In genomic region chr4:112515278-112516075, GRCh38 we compare ENCODE assay signal across 8 cellular contexts. TPM values are rescaled to one million over a fixed set of nuclear protein-coding genes. Genes with fewer than 3 reads are reported as not detected.
DNase-seq lines count a peak whose midpoint lies in the region; TF ChIP-seq lines count a peak whose summit lies in the region.

No MANE protein-coding gene starts in this region.

- TF ChIP-seq CTCF in glutamatergic neuron (IDR thresholded peaks at IDR 0.05; ENCODE audit: partially characterized antibody, unreplicated experiment), result no peak
- no peak for TF ChIP-seq CTCF in parathyroid adenoma (IDR thresholded peaks at IDR 0.05)

- peak; percentile 53 for DNase-seq in activated T-cell treated with anti-CD3 and anti-CD28 coated beads, Interleukin-2, amount 50 U/mL, for 1 hour
- DNase-seq in activated T-cell treated with anti-CD3 and anti-CD28 coated beads for 4 hours, result no peak
- peak; percentile 87 for DNase-seq in H7
- DNase-seq in LHCN-M2 (ENCODE audit: low read depth), result peak; percentile 46
- DNase-seq in activated CD8-positive, alpha-beta memory T cell treated with anti-CD3 and anti-CD28 coated beads, Interleukin-2, amount 50 U/mL, for 48 hours, result peak; percentile 77
- peak; percentile 65 for DNase-seq in glutamatergic neuron
- no peak for DNase-seq in mucosa of gallbladder (ENCODE audit: low spot score)

- H3K9ac ChIP-seq in parathyroid adenoma, result no peak overlapping the region

- peak overlapping the region; percentile 85 for H2AFZ ChIP-seq in parathyroid adenoma

- H3K27me3 Mint-ChIP-seq in glutamatergic neuron (ENCODE audit: unreplicated experiment), result peaks cover 33% of the 10 kb centered on the region

- peaks cover 28% of the 10 kb centered on the region for H3K9me3 Mint-ChIP-seq in glutamatergic neuron (ENCODE audit: unreplicated experiment)

- no peak overlapping the region for H3K27ac ChIP-seq in parathyroid adenoma

- peaks cover 22% of the 10 kb centered on the region for H3K4me1 Mint-ChIP-seq in glutamatergic neuron (ENCODE audit: low read depth, unreplicated experiment)

- peak overlapping the region; percentile 76 for H3K4me2 ChIP-seq in parathyroid adenoma (ENCODE audit: low read length)

- H3K4me3 ChIP-seq in H7 (ENCODE audit: insufficient read depth, low read depth, low read length), result peak overlapping the region; percentile 48
- peak overlapping the region; percentile 54 for H3K4me3 ChIP-seq in parathyroid adenoma (ENCODE audit: low read depth, low read length)

- H3K9me3 ChIP-seq in parathyroid adenoma (ENCODE audit: control insufficient read depth, low read length), result peaks cover 5% of the 10 kb centered on the region

- peak overlapping the region; percentile 98 for H3K4me3 Mint-ChIP-seq in glutamatergic neuron (ENCODE audit: unreplicated experiment)

- H3K79me2 ChIP-seq in parathyroid adenoma, result no peaks in the 10 kb centered on the region

- H3K27me3 ChIP-seq in H7 (ENCODE audit: control insufficient read depth, insufficient read depth, low read length) (peaks cover 100% of the 10 kb centered on the region), parathyroid adenoma (ENCODE audit: control insufficient read depth, insufficient read depth, low read length) (peaks cover 42% of the 10 kb centered on the region)

- peak overlapping the region; percentile 94 for H3K27ac Mint-ChIP-seq in glutamatergic neuron (ENCODE audit: unreplicated experiment)

- H3K36me3 ChIP-seq in H7 (replicated peaks; ENCODE audit: control insufficient read depth, insufficient read depth, low read length), result no peaks in the 10 kb centered on the region
- H3K36me3 ChIP-seq in parathyroid adenoma (ENCODE audit: control insufficient read depth, insufficient read depth, low read length), result no peaks in the 10 kb centered on the region

- H3K4me1 ChIP-seq in parathyroid adenoma, result no peaks in the 10 kb centered on the region

- peaks cover 10% of the 10 kb centered on the region for H3K36me3 Mint-ChIP-seq in glutamatergic neuron (ENCODE audit: unreplicated experiment)

RNA-seq across cellular contexts. Expression of gene NEUROG2, which starts 0.5 kb away (rescaled TPM):
- total RNA-seq in H7 (2014; rRNA removed; shearing (Covaris generic)), result not detected in 2 replicates
- total RNA-seq in LHCN-M2 (2014; rRNA removed) (0.06 TPM in 1 of 2 replicates, not detected in the other), glutamatergic neuron (ENCODE audit: unreplicated experiment) (7.3 TPM), mucosa of gallbladder (not detected)
- polyA plus RNA-seq in LHCN-M2 (2012), result not detected

Comparison
In these comparisons a context has a peak if more than half of its experiments do, and no peak if none do; other contexts are left out.
1. DNase-seq: peak in activated T-cell treated with anti-CD3 and anti-CD28 coated beads, Interleukin-2, amount 50 U/mL, for 1 hour (single experiment), H7 (single experiment), LHCN-M2 (single experiment), activated CD8-positive, alpha-beta memory T cell treated with anti-CD3 and anti-CD28 coated beads, Interleukin-2, amount 50 U/mL, for 48 hours (single experiment) and glutamatergic neuron (single experiment); none in activated T-cell treated with anti-CD3 and anti-CD28 coated beads for 4 hours (single experiment) and mucosa of gallbladder (single experiment).